34 cellular contexts compared by ENCODE assay signal in the genomic region with DNA sequence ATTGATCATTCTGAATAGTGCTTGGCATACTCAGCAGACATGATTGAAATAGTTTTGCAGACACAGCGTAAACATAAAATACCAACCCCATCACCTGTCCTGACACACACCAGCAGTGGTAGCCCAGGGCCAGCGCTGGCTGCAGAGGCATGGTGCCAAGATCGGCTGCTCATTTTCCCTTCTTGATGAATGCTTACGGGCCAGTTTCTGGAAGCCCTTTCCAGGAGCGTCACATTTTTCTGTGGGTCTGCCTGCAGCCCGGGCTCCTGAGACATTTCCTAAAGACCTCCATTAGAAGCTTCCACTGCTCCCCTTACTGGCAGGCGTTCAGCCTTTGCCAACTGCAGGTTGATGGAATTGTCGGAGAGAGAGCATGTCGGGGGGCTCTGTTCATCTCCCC. TPM values are rescaled to one million over a fixed set of nuclear protein-coding genes. Genes with fewer than 3 reads are reported as not detected.
"Had no signal": no experiment of that assay in that cellular context is flagged by ENCODE, and none has a peak within 500 bp of the region (broad histone marks: within the 10 kb centered on the region; RNA-seq: fewer than 3 reads in every experiment).

No MANE protein-coding gene starts in this region.

- H3K4me1 ChIP-seq: ascending aorta, SJSA1 had no signal

- H3K9me2 ChIP-seq: SK-N-SH had no signal

- H3K36me3 Mint-ChIP-seq: activated naive CD4-positive, alpha-beta T cell treated with anti-CD3 and anti-CD28 coated beads, Interleukin-2, amount 50 U/mL, for 24 hours; activated naive CD8-positive, alpha-beta T cell treated with anti-CD3 and anti-CD28 coated beads, Interleukin-2, amount 10 ng/mL, durations not matched to agents 7 days and 5 days; WTC11 had no signal

- H3K4me3 Mint-ChIP-seq: activated CD4-positive, alpha-beta T cell treated with anti-CD3 and anti-CD28 coated beads for 36 hours; activated CD4-positive, alpha-beta T cell treated with anti-CD3 and anti-CD28 coated beads, Interleukin-2, amount 10 ng/mL, durations not matched to agents 7 days and 5 days; activated CD8-positive, alpha-beta T cell treated with anti-CD3 and anti-CD28 coated beads, Interleukin-2, amount 10 ng/mL, durations not matched to agents 7 days and 5 days; activated naive CD4-positive, alpha-beta T cell treated with anti-CD3 and anti-CD28 coated beads, Interleukin-2, amount 50 U/mL, for 24 hours; activated naive CD8-positive, alpha-beta T cell treated with anti-CD3 and anti-CD28 coated beads, Interleukin-2, amount 10 ng/mL, durations not matched to agents 7 days and 5 days; central memory CD8-positive, alpha-beta T cell; T-helper 1 cell treated with Interleukin-12 subunit alpha and Interleukin-12 subunit beta and Interleukin-4 antibody, amounts not matched to agents 30 μg/mL and 1 μg/mL, for 36 hours; T-helper 2 cell treated with Interferon-gamma antibody and Interleukin-4, amounts not matched to agents 5 μg/mL and 100 μg/mL, for 36 hours; WTC11 had no signal

- H3K9me3 ChIP-seq: ascending aorta, SJSA1, SK-N-SH had no signal

- H3K36me3 ChIP-seq: ascending aorta, cardiac muscle cell, SJSA1 had no signal

- DNase-seq: activated CD4-positive, alpha-beta T cell treated with anti-CD3 and anti-CD28 coated beads for 36 hours; activated CD4-positive, alpha-beta T cell treated with anti-CD3 and anti-CD28 coated beads, Interleukin-2, amount 10 ng/mL, durations not matched to agents 7 days and 5 days; activated CD4-positive, alpha-beta T cell treated with anti-CD3 and anti-CD28 coated beads, Interleukin-2, amount 50 U/mL, for 48 hours; activated CD8-positive, alpha-beta memory T cell treated with anti-CD3 and anti-CD28 coated beads, Interleukin-2, amount 50 U/mL, for 48 hours; activated CD8-positive, alpha-beta T cell treated with anti-CD3 and anti-CD28 coated beads, Interleukin-2, amount 10 ng/mL, durations not matched to agents 7 days and 5 days; activated gamma-delta T cell; activated naive CD4-positive, alpha-beta T cell treated with Interleukin-2 at 50 U/mL for 16 hours; activated naive CD8-positive, alpha-beta T cell treated with anti-CD3 and anti-CD28 coated beads, Interleukin-2, amount 10 ng/mL, durations not matched to agents 7 days and 5 days; activated T-cell treated with anti-CD3 and anti-CD28 coated beads, Interleukin-2, amount 50 U/mL, for 48 hours; amygdala; NCI-H1092 treated with DMSO at 0.1 percent for 48 hours; NCI-H1417; NCI-H146; NCI-H187; NCI-H2029 treated with DMSO at 0.1 percent for 48 hours; NCI-H2107; NCI-H2171; NCI-H510A treated with DMSO at 0.1 percent for 48 hours; NCI-H526 treated with DMSO at 0.1 percent for 48 hours; NCI-H774; SHP77 treated with DMSO at 0.1 percent for 48 hours; SK-N-SH had no signal

- H3K27me3 ChIP-seq: ascending aorta, cardiac muscle cell had no signal

- H3K4me3 ChIP-seq: ascending aorta, cardiac muscle cell, SJSA1 had no signal

- H3K27ac ChIP-seq: ascending aorta, cardiac muscle cell, SJSA1 had no signal

- H3K4me1 Mint-ChIP-seq: activated CD4-positive, alpha-beta T cell treated with anti-CD3 and anti-CD28 coated beads for 36 hours; activated CD4-positive, alpha-beta T cell treated with anti-CD3 and anti-CD28 coated beads, Interleukin-2, amount 10 ng/mL, durations not matched to agents 7 days and 5 days; activated naive CD4-positive, alpha-beta T cell treated with anti-CD3 and anti-CD28 coated beads, Interleukin-2, amount 50 U/mL, for 24 hours; activated naive CD8-positive, alpha-beta T cell treated with anti-CD3 and anti-CD28 coated beads, Interleukin-2, amount 10 ng/mL, durations not matched to agents 7 days and 5 days; central memory CD8-positive, alpha-beta T cell had no signal

- H3K27me3 Mint-ChIP-seq: activated CD4-positive, alpha-beta T cell treated with anti-CD3 and anti-CD28 coated beads, Interleukin-2, amount 10 ng/mL, durations not matched to agents 7 days and 5 days had no signal

- H3K9ac ChIP-seq: SK-N-SH had no signal

- H3K4me2 ChIP-seq: SK-N-SH had no signal

- H3K27ac Mint-ChIP-seq: activated CD4-positive, alpha-beta T cell treated with anti-CD3 and anti-CD28 coated beads for 36 hours; activated CD4-positive, alpha-beta T cell treated with anti-CD3 and anti-CD28 coated beads, Interleukin-2, amount 10 ng/mL, durations not matched to agents 7 days and 5 days; activated CD8-positive, alpha-beta T cell treated with anti-CD3 and anti-CD28 coated beads, Interleukin-2, amount 10 ng/mL, durations not matched to agents 7 days and 5 days; activated naive CD4-positive, alpha-beta T cell treated with anti-CD3 and anti-CD28 coated beads, Interleukin-2, amount 50 U/mL, for 24 hours; activated naive CD8-positive, alpha-beta T cell treated with anti-CD3 and anti-CD28 coated beads, Interleukin-2, amount 10 ng/mL, durations not matched to agents 7 days and 5 days; T-helper 1 cell treated with Interleukin-12 subunit alpha and Interleukin-12 subunit beta and Interleukin-4 antibody, amounts not matched to agents 30 μg/mL and 1 μg/mL, for 36 hours; T-helper 2 cell treated with Interferon-gamma antibody and Interleukin-4, amounts not matched to agents 5 μg/mL and 100 μg/mL, for 36 hours; WTC11 had no signal

- H3K9me3 Mint-ChIP-seq: activated CD4-positive, alpha-beta T cell treated with anti-CD3 and anti-CD28 coated beads, Interleukin-2, amount 10 ng/mL, durations not matched to agents 7 days and 5 days; activated naive CD4-positive, alpha-beta T cell treated with anti-CD3 and anti-CD28 coated beads, Interleukin-2, amount 50 U/mL, for 24 hours; activated naive CD8-positive, alpha-beta T cell treated with anti-CD3 and anti-CD28 coated beads, Interleukin-2, amount 10 ng/mL, durations not matched to agents 7 days and 5 days; central memory CD8-positive, alpha-beta T cell; T-helper 1 cell treated with Interleukin-12 subunit alpha and Interleukin-12 subunit beta and Interleukin-4 antibody, amounts not matched to agents 30 μg/mL and 1 μg/mL, for 36 hours; T-helper 2 cell treated with Interferon-gamma antibody and Interleukin-4, amounts not matched to agents 5 μg/mL and 100 μg/mL, for 36 hours; WTC11 had no signal

- ATAC-seq: activated CD4-positive, alpha-beta T cell treated with anti-CD3 and anti-CD28 coated beads for 36 hours; activated CD4-positive, CD25-positive, alpha-beta regulatory T cell treated with anti-CD3 and anti-CD28 coated beads, Interleukin-2, amount 50 U/mL, for 24 hours; activated CD8-positive, alpha-beta T cell treated with anti-CD3 and anti-CD28 coated beads, Interleukin-2, amount 10 ng/mL, durations not matched to agents 7 days and 5 days; Panc1; WTC11 had no signal

RNA-seq across cellular contexts. Expression of a gene that starts 48.6 kb away (rescaled TPM):
- total RNA-seq: activated CD4-positive, alpha-beta T cell treated with anti-CD3 and anti-CD28 coated beads for 36 hours; activated CD4-positive, alpha-beta T cell treated with anti-CD3 and anti-CD28 coated beads, Interleukin-2, amount 10 ng/mL, durations not matched to agents 7 days and 5 days; activated CD8-positive, alpha-beta T cell treated with anti-CD3 and anti-CD28 coated beads, Interleukin-2, amount 10 ng/mL, durations not matched to agents 7 days and 5 days; activated naive CD8-positive, alpha-beta T cell treated with anti-CD3 and anti-CD28 coated beads, Interleukin-2, amount 10 ng/mL, durations not matched to agents 7 days and 5 days; ascending aorta; M059J; RPMI7951; SJSA1 had no signal
